23 cellular contexts compared by ENCODE assay signal in genomic region chr1:216281757-216282156, GRCh38.
"Had no signal": no experiment of that assay in that cellular context is flagged by ENCODE, and none has a peak within 500 bp of the region (broad histone marks: within the 10 kb centered on the region; RNA-seq: fewer than 3 reads in every experiment).

No MANE protein-coding gene starts in this region.

- H2AFZ ChIP-seq: hepatocyte had no signal

- H3K9me3 ChIP-seq: esophagus muscularis mucosa had no signal

- ATAC-seq: foreskin keratinocyte; gastroesophageal sphincter; heart left ventricle; left colon; left lobe of liver; lower lobe of right lung; mucosa of descending colon; naive thymus-derived CD8-positive, alpha-beta T cell had no signal

- H3K27ac ChIP-seq: coronary artery, dorsolateral prefrontal cortex, esophagus muscularis mucosa, foreskin keratinocyte, gastroesophageal sphincter, heart left ventricle, hepatocyte, left ventricle myocardium inferior, lower lobe of right lung had no signal

- H3K4me3 ChIP-seq: coronary artery, dorsolateral prefrontal cortex, esophagus muscularis mucosa, gastroesophageal sphincter, heart left ventricle, hepatocyte, left ventricle myocardium inferior, lower lobe of right lung, mucosa of descending colon had no signal

- H3K36me3 ChIP-seq: esophagus muscularis mucosa, gastroesophageal sphincter, heart left ventricle, left ventricle myocardium inferior, lower lobe of right lung had no signal

- H3K4me2 ChIP-seq: hepatocyte had no signal

- H3K4me1 ChIP-seq: esophagus muscularis mucosa, foreskin keratinocyte, gastroesophageal sphincter, heart left ventricle, left ventricle myocardium inferior, lower lobe of right lung had no signal

- DNase-seq: dermis blood vessel endothelial cell; dorsolateral prefrontal cortex; effector CD4-positive, alpha-beta T cell; effector memory CD4-positive, alpha-beta T cell; foreskin keratinocyte; heart left ventricle; hypothalamus; immature natural killer cell; islet precursor cell; kidney; kidney glomerular epithelial cell; left colon; left ventricle myocardium inferior; lower lobe of right lung; mesenchymal stem cell; mucosa of descending colon; naive B cell; naive thymus-derived CD8-positive, alpha-beta T cell had no signal

- H3K27me3 ChIP-seq: dorsolateral prefrontal cortex, esophagus muscularis mucosa, foreskin keratinocyte, gastroesophageal sphincter, heart left ventricle, hepatocyte had no signal
